ENCODE assay signal across 8 cellular contexts in genomic region chr2:112869258-112869842, GRCh38. TPM values are rescaled to one million over a fixed set of nuclear protein-coding genes. Genes with fewer than 3 reads are reported as not detected.
DNase-seq lines count a peak whose midpoint lies in the region; ATAC-seq and TF ChIP-seq lines count a peak whose summit lies in the region.

No MANE protein-coding gene starts in this region.

- H3K36me3 ChIP-seq in SK-N-MC (ENCODE audit: insufficient read depth, low read length) (no peaks in the 10 kb centered on the region), thyroid gland (no peaks in the 10 kb centered on the region)

- peaks cover 0 to 6% of the 10 kb centered on the region in 2 donors for H3K4me1 ChIP-seq in thyroid gland

- DNase-seq in COLO668 (lab: John Stamatoyannopoulos, UW; ENCODE audit: unreplicated experiment) (peak; percentile 80), M059J (ENCODE audit: low read depth) (peak; percentile 98), SK-N-MC (ENCODE audit: low read depth, low spot score) (peak; percentile 16), glomerular visceral epithelial cell (ENCODE audit: extremely low spot score) (peak; percentile 82), thyroid gland (peak; percentile 44 to 52), NCI-H2107 (lab: John Stamatoyannopoulos, UW) (no peak)

- TF ChIP-seq CTCF in thyroid gland (IDR thresholded peaks at IDR 0.05): no peak

- no peak for TF ChIP-seq POLR2A in thyroid gland (IDR thresholded peaks at IDR 0.05)

- no peak overlapping the region for H3K27ac ChIP-seq in SK-N-MC
- H3K27ac ChIP-seq in thyroid gland: no peak overlapping the region

- 49% methylated on average over 7 of the region's 7 CpGs for WGBS in thyroid gland, 2 donors

- H3K4me3 ChIP-seq in SK-N-MC (no peak overlapping the region), thyroid gland (replicated peaks in 1 of 3) (no peak overlapping the region)

- no peak overlapping the region for H3K9ac ChIP-seq in SK-N-MC (ENCODE audit: insufficient read length)

- 0 out of 2 replicates have a peak, but pooled peaks cover 2% of the 10 kb centered on the region for H3K9me3 ChIP-seq in SK-N-MC (ENCODE audit: low read depth, low read length)
- no peaks in the 10 kb centered on the region for H3K9me3 ChIP-seq in thyroid gland

- ATAC-seq in HG03025 (IDR thresholded peaks at IDR 0.05; ENCODE audit: low FRiP score, unreplicated experiment) (no peak), GM21576 (IDR thresholded peaks at IDR 0.05; ENCODE audit: unreplicated experiment) (no peak)

- intact Hi-C loops in thyroid gland (cut with DNase I): no loop called here

- H3K27me3 ChIP-seq in thyroid gland: no peaks in the 10 kb centered on the region

RNA-seq across cellular contexts. Expression of gene IL1B, which starts 32.8 kb away (rescaled TPM):
- 2.6 and 4.2 TPM in 2 replicates for total RNA-seq in M059J (2014; rRNA removed; shearing (Covaris generic))
- total RNA-seq in thyroid gland: 1 to 10 TPM in 1 of 4 donors, under 1 TPM in 1, not detected in 2; 0.27 to 1.3 TPM

RNA-seq across cellular contexts. Expression of gene IL37, which starts 41.6 kb away (rescaled TPM):
- total RNA-seq in M059J (2014; rRNA removed; shearing (Covaris generic)): 0.30 TPM in 1 of 2 replicates, not detected in the other
- total RNA-seq in thyroid gland: not detected
